ENCODE assay signal across 1 cellular context in the genomic region with DNA sequence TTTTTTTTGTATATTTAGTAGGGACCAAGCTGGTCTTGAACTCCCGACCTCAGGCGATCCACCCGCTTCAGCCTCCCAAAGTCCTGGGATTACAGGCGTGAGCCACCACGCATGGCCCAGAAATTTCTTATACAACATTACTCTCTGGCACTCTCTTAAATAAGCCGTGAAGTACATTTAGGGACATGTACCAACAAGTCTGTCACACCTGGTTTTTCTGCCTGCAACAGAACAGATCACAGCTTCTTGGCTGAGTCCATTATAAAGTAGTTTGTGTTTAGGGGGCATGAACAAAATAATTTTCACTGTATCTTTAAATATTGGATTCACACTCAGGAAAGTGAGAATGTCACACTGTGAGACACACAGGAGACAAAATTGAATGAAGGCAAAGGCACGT.
TF ChIP-seq lines count a peak whose summit lies in the region.

No MANE protein-coding gene starts in this region.

TF ChIP-seq in GM23338, 12 proteins besides CTCF, POLR2A, EP300 and RAD21 (continued from another document):
- TF ChIP-seq, protein P1, sequence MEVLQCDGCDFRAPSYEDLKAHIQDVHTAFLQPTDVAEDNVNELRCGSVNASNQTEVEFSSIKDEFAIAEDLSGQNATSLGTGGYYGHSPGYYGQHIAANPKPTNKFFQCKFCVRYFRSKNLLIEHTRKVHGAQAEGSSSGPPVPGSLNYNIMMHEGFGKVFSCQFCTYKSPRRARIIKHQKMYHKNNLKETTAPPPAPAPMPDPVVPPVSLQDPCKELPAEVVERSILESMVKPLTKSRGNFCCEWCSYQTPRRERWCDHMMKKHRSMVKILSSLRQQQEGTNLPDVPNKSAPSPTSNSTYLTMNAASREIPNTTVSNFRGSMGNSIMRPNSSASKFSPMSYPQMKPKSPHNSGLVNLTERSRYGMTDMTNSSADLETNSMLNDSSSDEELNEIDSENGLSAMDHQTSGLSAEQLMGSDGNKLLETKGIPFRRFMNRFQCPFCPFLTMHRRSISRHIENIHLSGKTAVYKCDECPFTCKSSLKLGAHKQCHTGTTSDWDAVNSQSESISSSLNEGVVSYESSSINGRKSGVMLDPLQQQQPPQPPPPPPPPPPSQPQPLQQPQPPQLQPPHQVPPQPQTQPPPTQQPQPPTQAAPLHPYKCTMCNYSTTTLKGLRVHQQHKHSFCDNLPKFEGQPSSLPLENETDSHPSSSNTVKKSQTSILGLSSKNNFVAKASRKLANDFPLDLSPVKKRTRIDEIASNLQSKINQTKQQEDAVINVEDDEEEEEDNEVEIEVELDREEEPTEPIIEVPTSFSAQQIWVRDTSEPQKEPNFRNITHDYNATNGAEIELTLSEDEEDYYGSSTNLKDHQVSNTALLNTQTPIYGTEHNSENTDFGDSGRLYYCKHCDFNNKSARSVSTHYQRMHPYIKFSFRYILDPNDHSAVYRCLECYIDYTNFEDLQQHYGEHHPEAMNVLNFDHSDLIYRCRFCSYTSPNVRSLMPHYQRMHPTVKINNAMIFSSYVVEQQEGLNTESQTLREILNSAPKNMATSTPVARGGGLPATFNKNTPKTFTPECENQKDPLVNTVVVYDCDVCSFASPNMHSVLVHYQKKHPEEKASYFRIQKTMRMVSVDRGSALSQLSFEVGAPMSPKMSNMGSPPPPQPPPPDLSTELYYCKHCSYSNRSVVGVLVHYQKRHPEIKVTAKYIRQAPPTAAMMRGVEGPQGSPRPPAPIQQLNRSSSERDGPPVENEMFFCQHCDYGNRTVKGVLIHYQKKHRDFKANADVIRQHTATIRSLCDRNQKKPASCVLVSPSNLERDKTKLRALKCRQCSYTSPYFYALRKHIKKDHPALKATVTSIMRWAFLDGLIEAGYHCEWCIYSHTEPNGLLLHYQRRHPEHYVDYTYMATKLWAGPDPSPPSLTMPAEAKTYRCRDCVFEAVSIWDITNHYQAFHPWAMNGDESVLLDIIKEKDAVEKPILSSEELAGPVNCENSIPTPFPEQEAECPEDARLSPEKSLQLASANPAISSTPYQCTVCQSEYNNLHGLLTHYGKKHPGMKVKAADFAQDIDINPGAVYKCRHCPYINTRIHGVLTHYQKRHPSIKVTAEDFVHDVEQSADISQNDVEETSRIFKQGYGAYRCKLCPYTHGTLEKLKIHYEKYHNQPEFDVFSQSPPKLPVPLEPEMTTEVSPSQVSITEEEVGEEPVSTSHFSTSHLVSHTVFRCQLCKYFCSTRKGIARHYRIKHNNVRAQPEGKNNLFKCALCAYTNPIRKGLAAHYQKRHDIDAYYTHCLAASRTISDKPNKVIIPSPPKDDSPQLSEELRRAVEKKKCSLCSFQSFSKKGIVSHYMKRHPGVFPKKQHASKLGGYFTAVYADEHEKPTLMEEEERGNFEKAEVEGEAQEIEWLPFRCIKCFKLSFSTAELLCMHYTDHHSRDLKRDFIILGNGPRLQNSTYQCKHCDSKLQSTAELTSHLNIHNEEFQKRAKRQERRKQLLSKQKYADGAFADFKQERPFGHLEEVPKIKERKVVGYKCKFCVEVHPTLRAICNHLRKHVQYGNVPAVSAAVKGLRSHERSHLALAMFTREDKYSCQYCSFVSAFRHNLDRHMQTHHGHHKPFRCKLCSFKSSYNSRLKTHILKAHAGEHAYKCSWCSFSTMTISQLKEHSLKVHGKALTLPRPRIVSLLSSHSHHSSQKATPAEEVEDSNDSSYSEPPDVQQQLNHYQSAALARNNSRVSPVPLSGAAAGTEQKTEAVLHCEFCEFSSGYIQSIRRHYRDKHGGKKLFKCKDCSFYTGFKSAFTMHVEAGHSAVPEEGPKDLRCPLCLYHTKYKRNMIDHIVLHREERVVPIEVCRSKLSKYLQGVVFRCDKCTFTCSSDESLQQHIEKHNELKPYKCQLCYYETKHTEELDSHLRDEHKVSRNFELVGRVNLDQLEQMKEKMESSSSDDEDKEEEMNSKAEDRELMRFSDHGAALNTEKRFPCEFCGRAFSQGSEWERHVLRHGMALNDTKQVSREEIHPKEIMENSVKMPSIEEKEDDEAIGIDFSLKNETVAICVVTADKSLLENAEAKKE (CRISPR knock-in tag; IDR thresholded peaks at IDR 0.05), result no peak
- TF ChIP-seq NANOG (IDR thresholded peaks at IDR 0.05; ENCODE audit: borderline replicate concordance) (no peak), EZH2phosphoT487 (IDR thresholded peaks at IDR 0.05; ENCODE audit: unreplicated experiment) (no peak), JUNB (IDR thresholded peaks at IDR 0.05; ENCODE audit: unreplicated experiment) (no peak), ZNF331 (CRISPR knock-in tag; IDR thresholded peaks at IDR 0.05; ENCODE audit: low read depth) (no peak), POLR2AphosphoS5 (IDR thresholded peaks at IDR 0.05; ENCODE audit: low read depth) (no peak), STAT1 (IDR thresholded peaks at IDR 0.05; ENCODE audit: unreplicated experiment) (no peak)
- TF ChIP-seq, protein P2, sequence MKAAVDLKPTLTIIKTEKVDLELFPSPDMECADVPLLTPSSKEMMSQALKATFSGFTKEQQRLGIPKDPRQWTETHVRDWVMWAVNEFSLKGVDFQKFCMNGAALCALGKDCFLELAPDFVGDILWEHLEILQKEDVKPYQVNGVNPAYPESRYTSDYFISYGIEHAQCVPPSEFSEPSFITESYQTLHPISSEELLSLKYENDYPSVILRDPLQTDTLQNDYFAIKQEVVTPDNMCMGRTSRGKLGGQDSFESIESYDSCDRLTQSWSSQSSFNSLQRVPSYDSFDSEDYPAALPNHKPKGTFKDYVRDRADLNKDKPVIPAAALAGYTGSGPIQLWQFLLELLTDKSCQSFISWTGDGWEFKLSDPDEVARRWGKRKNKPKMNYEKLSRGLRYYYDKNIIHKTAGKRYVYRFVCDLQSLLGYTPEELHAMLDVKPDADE (IDR thresholded peaks at IDR 0.05), result no peak
